ENCODE assay signal across 1 cellular context in the genomic region with DNA sequence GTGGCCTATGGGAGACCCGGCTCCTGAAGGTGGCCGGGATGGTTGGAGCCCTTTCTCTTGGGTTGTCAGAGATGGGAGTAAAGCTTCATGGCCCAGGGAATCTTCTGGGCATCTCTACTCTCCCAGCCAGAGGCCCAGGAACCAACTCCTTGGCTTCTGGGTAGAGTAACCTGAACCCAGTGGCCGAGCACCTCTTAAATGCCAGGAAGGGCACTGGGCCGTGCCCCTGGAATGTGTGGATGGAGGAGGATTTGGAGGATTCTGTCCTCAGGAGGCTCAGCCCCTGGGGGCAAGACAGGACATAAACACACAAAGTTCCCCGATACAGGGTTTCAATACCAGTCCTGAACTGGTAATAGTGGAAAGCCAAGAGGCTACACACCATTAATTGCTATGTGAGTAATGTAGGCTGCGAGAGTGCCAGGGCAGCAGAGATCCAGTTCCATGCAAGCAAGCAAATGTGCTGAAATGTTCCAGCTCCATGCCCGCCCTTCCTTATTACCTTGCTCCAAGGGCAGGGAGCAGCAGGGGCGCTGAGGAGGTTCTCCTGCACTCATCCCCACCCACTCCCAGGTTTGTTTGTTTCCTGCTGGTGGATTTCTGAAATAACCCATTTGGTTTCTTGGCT.
TF ChIP-seq lines count a peak whose summit lies in the region.

No MANE protein-coding gene starts in this region.

TF ChIP-seq in H1, 55 proteins besides CTCF, POLR2A, EP300 and RAD21:
- TF ChIP-seq KDM1A (IDR thresholded peaks at IDR 0.05; ENCODE audit: borderline replicate concordance, low read length) (no peak), CBX5 (IDR thresholded peaks at IDR 0.05; ENCODE audit: low read depth, low read length) (no peak), CHD1 (IDR thresholded peaks at IDR 0.05; ENCODE audit: low read depth, low read length) (no peak), BCL11A (IDR thresholded peaks at IDR 0.05; ENCODE audit: low read depth in 2 of 2, low read length in 2 of 2) (no peak), SIRT6 (IDR thresholded peaks at IDR 0.05; ENCODE audit: low read length) (no peak), SAP30 (IDR thresholded peaks at IDR 0.05; ENCODE audit: insufficient read depth, insufficient replicate concordance, low read length) (no peak), MAFK (IDR thresholded peaks at IDR 0.05; ENCODE audit: low read depth, low read length) (no peak), POLR2AphosphoS5 (IDR thresholded peaks at IDR 0.05; ENCODE audit: low read depth, low read length) (no peak), SIX5 (IDR thresholded peaks at IDR 0.05; ENCODE audit: low read depth, low read length) (no peak), SP2 (IDR thresholded peaks at IDR 0.05; ENCODE audit: low read length) (no peak)
- TF ChIP-seq, protein P1, sequence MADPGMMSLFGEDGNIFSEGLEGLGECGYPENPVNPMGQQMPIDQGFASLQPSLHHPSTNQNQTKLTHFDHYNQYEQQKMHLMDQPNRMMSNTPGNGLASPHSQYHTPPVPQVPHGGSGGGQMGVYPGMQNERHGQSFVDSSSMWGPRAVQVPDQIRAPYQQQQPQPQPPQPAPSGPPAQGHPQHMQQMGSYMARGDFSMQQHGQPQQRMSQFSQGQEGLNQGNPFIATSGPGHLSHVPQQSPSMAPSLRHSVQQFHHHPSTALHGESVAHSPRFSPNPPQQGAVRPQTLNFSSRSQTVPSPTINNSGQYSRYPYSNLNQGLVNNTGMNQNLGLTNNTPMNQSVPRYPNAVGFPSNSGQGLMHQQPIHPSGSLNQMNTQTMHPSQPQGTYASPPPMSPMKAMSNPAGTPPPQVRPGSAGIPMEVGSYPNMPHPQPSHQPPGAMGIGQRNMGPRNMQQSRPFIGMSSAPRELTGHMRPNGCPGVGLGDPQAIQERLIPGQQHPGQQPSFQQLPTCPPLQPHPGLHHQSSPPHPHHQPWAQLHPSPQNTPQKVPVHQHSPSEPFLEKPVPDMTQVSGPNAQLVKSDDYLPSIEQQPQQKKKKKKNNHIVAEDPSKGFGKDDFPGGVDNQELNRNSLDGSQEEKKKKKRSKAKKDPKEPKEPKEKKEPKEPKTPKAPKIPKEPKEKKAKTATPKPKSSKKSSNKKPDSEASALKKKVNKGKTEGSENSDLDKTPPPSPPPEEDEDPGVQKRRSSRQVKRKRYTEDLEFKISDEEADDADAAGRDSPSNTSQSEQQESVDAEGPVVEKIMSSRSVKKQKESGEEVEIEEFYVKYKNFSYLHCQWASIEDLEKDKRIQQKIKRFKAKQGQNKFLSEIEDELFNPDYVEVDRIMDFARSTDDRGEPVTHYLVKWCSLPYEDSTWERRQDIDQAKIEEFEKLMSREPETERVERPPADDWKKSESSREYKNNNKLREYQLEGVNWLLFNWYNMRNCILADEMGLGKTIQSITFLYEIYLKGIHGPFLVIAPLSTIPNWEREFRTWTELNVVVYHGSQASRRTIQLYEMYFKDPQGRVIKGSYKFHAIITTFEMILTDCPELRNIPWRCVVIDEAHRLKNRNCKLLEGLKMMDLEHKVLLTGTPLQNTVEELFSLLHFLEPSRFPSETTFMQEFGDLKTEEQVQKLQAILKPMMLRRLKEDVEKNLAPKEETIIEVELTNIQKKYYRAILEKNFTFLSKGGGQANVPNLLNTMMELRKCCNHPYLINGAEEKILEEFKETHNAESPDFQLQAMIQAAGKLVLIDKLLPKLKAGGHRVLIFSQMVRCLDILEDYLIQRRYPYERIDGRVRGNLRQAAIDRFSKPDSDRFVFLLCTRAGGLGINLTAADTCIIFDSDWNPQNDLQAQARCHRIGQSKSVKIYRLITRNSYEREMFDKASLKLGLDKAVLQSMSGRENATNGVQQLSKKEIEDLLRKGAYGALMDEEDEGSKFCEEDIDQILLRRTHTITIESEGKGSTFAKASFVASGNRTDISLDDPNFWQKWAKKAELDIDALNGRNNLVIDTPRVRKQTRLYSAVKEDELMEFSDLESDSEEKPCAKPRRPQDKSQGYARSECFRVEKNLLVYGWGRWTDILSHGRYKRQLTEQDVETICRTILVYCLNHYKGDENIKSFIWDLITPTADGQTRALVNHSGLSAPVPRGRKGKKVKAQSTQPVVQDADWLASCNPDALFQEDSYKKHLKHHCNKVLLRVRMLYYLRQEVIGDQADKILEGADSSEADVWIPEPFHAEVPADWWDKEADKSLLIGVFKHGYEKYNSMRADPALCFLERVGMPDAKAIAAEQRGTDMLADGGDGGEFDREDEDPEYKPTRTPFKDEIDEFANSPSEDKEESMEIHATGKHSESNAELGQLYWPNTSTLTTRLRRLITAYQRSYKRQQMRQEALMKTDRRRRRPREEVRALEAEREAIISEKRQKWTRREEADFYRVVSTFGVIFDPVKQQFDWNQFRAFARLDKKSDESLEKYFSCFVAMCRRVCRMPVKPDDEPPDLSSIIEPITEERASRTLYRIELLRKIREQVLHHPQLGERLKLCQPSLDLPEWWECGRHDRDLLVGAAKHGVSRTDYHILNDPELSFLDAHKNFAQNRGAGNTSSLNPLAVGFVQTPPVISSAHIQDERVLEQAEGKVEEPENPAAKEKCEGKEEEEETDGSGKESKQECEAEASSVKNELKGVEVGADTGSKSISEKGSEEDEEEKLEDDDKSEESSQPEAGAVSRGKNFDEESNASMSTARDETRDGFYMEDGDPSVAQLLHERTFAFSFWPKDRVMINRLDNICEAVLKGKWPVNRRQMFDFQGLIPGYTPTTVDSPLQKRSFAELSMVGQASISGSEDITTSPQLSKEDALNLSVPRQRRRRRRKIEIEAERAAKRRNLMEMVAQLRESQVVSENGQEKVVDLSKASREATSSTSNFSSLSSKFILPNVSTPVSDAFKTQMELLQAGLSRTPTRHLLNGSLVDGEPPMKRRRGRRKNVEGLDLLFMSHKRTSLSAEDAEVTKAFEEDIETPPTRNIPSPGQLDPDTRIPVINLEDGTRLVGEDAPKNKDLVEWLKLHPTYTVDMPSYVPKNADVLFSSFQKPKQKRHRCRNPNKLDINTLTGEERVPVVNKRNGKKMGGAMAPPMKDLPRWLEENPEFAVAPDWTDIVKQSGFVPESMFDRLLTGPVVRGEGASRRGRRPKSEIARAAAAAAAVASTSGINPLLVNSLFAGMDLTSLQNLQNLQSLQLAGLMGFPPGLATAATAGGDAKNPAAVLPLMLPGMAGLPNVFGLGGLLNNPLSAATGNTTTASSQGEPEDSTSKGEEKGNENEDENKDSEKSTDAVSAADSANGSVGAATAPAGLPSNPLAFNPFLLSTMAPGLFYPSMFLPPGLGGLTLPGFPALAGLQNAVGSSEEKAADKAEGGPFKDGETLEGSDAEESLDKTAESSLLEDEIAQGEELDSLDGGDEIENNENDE (IDR thresholded peaks at IDR 0.05; ENCODE audit: insufficient replicate concordance, low read length): no peak
